ENCODE assay signal across 29 cellular contexts in the genomic region with DNA sequence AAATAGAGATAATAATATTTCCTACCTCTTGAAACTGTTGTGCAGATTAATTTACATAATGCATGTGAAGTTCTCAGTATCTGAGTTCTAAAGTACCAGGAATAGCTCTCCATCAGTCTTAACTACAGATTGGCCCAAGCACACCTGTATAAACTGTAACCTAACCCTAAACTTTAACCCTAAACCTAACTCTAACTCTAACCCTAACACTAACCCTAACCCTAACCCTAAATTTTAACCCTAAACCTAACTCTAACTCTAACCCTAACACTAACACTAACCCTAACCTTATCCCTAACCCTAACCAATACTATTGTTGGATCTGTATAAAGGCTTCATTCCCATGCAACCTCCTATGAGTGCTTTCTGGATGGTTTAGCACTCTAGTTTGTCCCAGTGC.
"Had no signal": no experiment of that assay in that cellular context is flagged by ENCODE, and none has a peak within 500 bp of the region (broad histone marks: within the 10 kb centered on the region; RNA-seq: fewer than 3 reads in every experiment).

No MANE protein-coding gene starts in this region.

- FAIRE-seq: endometrium, endothelial cell of umbilical vein, frontal cortex had no signal

- H3K4me2 ChIP-seq: hepatocyte had no signal

- H3K4me3 ChIP-seq: colonic mucosa, coronary artery, dorsolateral prefrontal cortex, esophagus muscularis mucosa, esophagus squamous epithelium, gastrocnemius medialis, gastroesophageal sphincter, heart left ventricle, heart right ventricle, hepatocyte had no signal

- H3K27ac ChIP-seq: colonic mucosa, coronary artery, dorsolateral prefrontal cortex, epithelial cell of prostate, esophagus muscularis mucosa, esophagus squamous epithelium, foreskin keratinocyte, gastrocnemius medialis, gastroesophageal sphincter, heart left ventricle, heart right ventricle, hepatocyte had no signal

- H3K4me3 Mint-ChIP-seq: dendritic cell treated with granulocyte-macrophage colony-stimulating factor and Interleukin-4, amounts not matched to agents 40 ng/mL and 50 ng/mL, for 4 days; effector memory CD8-positive, alpha-beta T cell; endodermal cell had no signal

- H3K4me1 Mint-ChIP-seq: endodermal cell had no signal

- H2AFZ ChIP-seq: hepatocyte had no signal

- DNase-seq: colonic mucosa; cortex of kidney; dermis blood vessel endothelial cell; dorsolateral prefrontal cortex; effector CD4-positive, alpha-beta T cell; effector CD8-positive, alpha-beta T cell; effector memory CD4-positive, alpha-beta T cell; effector memory CD8-positive, alpha-beta T cell; endodermal cell; erythroblast; esophagus squamous epithelium; foreskin fibroblast; foreskin keratinocyte; foreskin melanocyte; gastrocnemius medialis; glutamatergic neuron; head of caudate nucleus; heart left ventricle; heart right ventricle had no signal

- H3K9me3 ChIP-seq: colonic mucosa, esophagus muscularis mucosa, esophagus squamous epithelium, gastrocnemius medialis, gastroesophageal sphincter, heart left ventricle, heart right ventricle had no signal

- H3K27me3 ChIP-seq: colonic mucosa, dorsolateral prefrontal cortex, esophagus muscularis mucosa, esophagus squamous epithelium, foreskin keratinocyte, gastrocnemius medialis, gastroesophageal sphincter, heart left ventricle, heart right ventricle, hepatocyte had no signal

- ATAC-seq: effector memory CD8-positive, alpha-beta T cell; esophagus mucosa; foreskin keratinocyte; gastrocnemius medialis; gastroesophageal sphincter; heart left ventricle; heart right ventricle had no signal

- H3K4me1 ChIP-seq: colonic mucosa, esophagus muscularis mucosa, foreskin keratinocyte, gastrocnemius medialis, gastroesophageal sphincter, heart left ventricle, heart right ventricle had no signal

- H3K9me3 Mint-ChIP-seq: dendritic cell treated with granulocyte-macrophage colony-stimulating factor and Interleukin-4, amounts not matched to agents 40 ng/mL and 50 ng/mL, for 4 days; endodermal cell had no signal

- H3K36me3 ChIP-seq: colonic mucosa, esophagus muscularis mucosa, esophagus squamous epithelium, gastrocnemius medialis, gastroesophageal sphincter, heart left ventricle, heart right ventricle had no signal

- H3K27ac Mint-ChIP-seq: dendritic cell treated with granulocyte-macrophage colony-stimulating factor and Interleukin-4, amounts not matched to agents 40 ng/mL and 50 ng/mL, for 4 days; effector memory CD8-positive, alpha-beta T cell; endodermal cell had no signal

- H3K27me3 Mint-ChIP-seq: dendritic cell treated with granulocyte-macrophage colony-stimulating factor and Interleukin-4, amounts not matched to agents 40 ng/mL and 50 ng/mL, for 4 days; effector memory CD8-positive, alpha-beta T cell had no signal

- H3K79me2 ChIP-seq: hepatocyte had no signal
